ENCODE assay signal across 19 cellular contexts in the genomic region with DNA sequence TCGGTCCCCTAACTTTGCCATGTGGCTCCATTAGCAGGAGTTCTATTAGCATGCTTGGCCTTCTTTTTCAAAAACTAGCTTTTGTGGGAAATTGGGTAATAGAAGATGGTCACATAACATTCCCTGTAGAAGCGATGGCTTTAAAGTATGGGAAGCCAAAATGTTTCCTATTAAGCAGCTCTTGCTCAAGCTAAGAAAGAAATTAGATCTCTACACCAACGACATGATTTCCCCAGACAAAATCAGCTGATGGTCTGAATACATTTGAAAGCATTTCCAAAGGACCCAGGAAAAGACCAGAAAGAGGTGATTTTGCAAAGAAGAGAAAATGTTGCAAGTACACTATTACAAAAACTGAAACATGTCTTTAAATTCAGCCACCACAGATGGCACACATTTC. TPM values are rescaled to one million over a fixed set of nuclear protein-coding genes. Genes with fewer than 3 reads are reported as not detected.
DNase-seq lines count a peak whose midpoint lies in the region; ATAC-seq, FAIRE-seq and TF ChIP-seq lines count a peak whose summit lies in the region.
"Had no signal": no experiment of that assay in that cellular context is flagged by ENCODE, and none has a peak within 500 bp of the region (broad histone marks: within the 10 kb centered on the region; RNA-seq: fewer than 3 reads in every experiment).

No MANE protein-coding gene starts in this region.

- peaks cover 70% of the 10 kb centered on the region for H3F3A ChIP-seq in MM.1S (ENCODE audit: insufficient read depth, low read length)

- H3K9me3 ChIP-seq in MM.1S (replicated peaks; ENCODE audit: insufficient read depth, low read length) (no peaks in the 10 kb centered on the region), skeletal muscle tissue (ENCODE audit: control insufficient read depth in 3 of 3, low read length in 3 of 3) (no peaks in the 10 kb centered on the region), breast epithelium (no peaks in the 10 kb centered on the region)
- H3K9me3 ChIP-seq: Peyer's patch, testis had no signal

- peaks cover 0 to 4% (median 0%) of the 10 kb centered on the region in 7 donors for H3K9me3 Mint-ChIP-seq in CD14-positive monocyte
- H3K9me3 Mint-ChIP-seq: HFFc6 had no signal

- peaks cover 60% of the 10 kb centered on the region for H3K79me2 ChIP-seq in MM.1S (ENCODE audit: low read length)

- H3K4me2 ChIP-seq in MM.1S (ENCODE audit: low read depth, low read length) = peak overlapping the region; percentile 88

- no peaks in the 10 kb centered on the region for H3K9me2 ChIP-seq in MM.1S (replicated peaks; ENCODE audit: insufficient read depth, low read length)

- H3K4me3 ChIP-seq in MM.1S (ENCODE audit: low read length) (peak overlapping the region; percentile 86), skeletal muscle tissue (ENCODE audit: low read length in 3 of 3) (no peak overlapping the region), breast epithelium (no peak overlapping the region)
- H3K4me3 ChIP-seq: Peyer's patch, testis had no signal

- H3K9ac ChIP-seq in MM.1S (ENCODE audit: low read length) (peak overlapping the region; percentile 97), skeletal muscle tissue (ENCODE audit: low read depth in 1 of 3, low read length in 3 of 3) (no peak overlapping the region)

- peaks cover 0 to 8% (median 4%) of the 10 kb centered on the region in 3 donors for H3K27me3 Mint-ChIP-seq in CD14-positive monocyte (ENCODE audit: low read depth in 3 of 3)

- H3K27ac Mint-ChIP-seq in CD14-positive monocyte = peak overlapping the region; percentile 51 to 86 (median 85)
- H3K27ac Mint-ChIP-seq: B cell, HFFc6, nephron progenitor cell had no signal

- no peak overlapping the region for H2AFZ ChIP-seq in MM.1S (ENCODE audit: low read length)

- H3K36me3 Mint-ChIP-seq in CD14-positive monocyte = no peaks in the 10 kb centered on the region

- TF ChIP-seq POLR2A in breast epithelium (IDR thresholded peaks at IDR 0.05) = no peak

- peaks cover 37% of the 10 kb centered on the region for H3K4me1 ChIP-seq in MM.1S (ENCODE audit: low read length)
- peaks cover 5 to 8% (median 6%) of the 10 kb centered on the region in 3 donors for H3K4me1 ChIP-seq in skeletal muscle tissue (ENCODE audit: control insufficient read depth in 3 of 3, insufficient read depth in 3 of 3, low read length in 3 of 3)
- no peaks in the 10 kb centered on the region for H3K4me1 ChIP-seq in breast epithelium

- H3K4me3 Mint-ChIP-seq in CD14-positive monocyte = peak overlapping the region in 1 of 2 donors; percentile 61
- H3K4me3 Mint-ChIP-seq: B cell, HFFc6, nephron progenitor cell had no signal

- H3K4me1 Mint-ChIP-seq in CD14-positive monocyte = peaks cover 48% of the 10 kb centered on the region

- H3K27ac ChIP-seq in MM.1S (ENCODE audit: low read length) (peak overlapping the region; percentile 92), skeletal muscle tissue (ENCODE audit: low read depth, low read length) (peak overlapping the region; percentile 49), breast epithelium (peak overlapping the region in 1 of 2 donors; percentile 71)
- H3K27ac ChIP-seq: Peyer's patch, testis had no signal

- intact Hi-C loops in CD14-positive monocyte (cut with micrococcal nuclease) (loop anchor here in 1 of 2 donors (5.0 to 10.0 kb wide), 4 partner anchors 126 to 624 kb away; partner anchors contain the start of gene SYK), breast epithelium (cut with DNase I; ENCODE audit: low total_unique reads) (loop anchor here (10.0 kb wide), 2 partner anchors 124 to 394 kb away; no protein-coding TSS in a partner anchor)

- no peak for FAIRE-seq in GM19239 (lab: Jason Lieb, UNC)

- ATAC-seq in GM18511 (IDR thresholded peaks at IDR 0.05; ENCODE audit: unreplicated experiment) = no peak

- no peaks in the 10 kb centered on the region for H3K36me3 ChIP-seq in MM.1S (replicated peaks; ENCODE audit: insufficient read depth, low read length)
- no peaks in the 10 kb centered on the region for H3K36me3 ChIP-seq in skeletal muscle tissue (ENCODE audit: control insufficient read depth in 3 of 3, insufficient read depth in 3 of 3, low read length in 3 of 3)
- no peaks in the 10 kb centered on the region for H3K36me3 ChIP-seq in breast epithelium
- H3K36me3 ChIP-seq: Peyer's patch had no signal

- H3K27me3 ChIP-seq in MM.1S (replicated peaks; ENCODE audit: insufficient read depth, low read length) (no peaks in the 10 kb centered on the region), skeletal muscle tissue (ENCODE audit: control insufficient read depth in 3 of 3, insufficient read depth in 3 of 3, low read length in 3 of 3) (no peaks in the 10 kb centered on the region), breast epithelium (no peaks in the 10 kb centered on the region)
- H3K27me3 ChIP-seq: Peyer's patch, testis had no signal

- H4K20me1 ChIP-seq in MM.1S (ENCODE audit: insufficient read depth, low read length) = no peaks in the 10 kb centered on the region

- DNase-seq in CD14-positive monocyte (ENCODE audit: low spot score) (no peak), MM.1S (peak; percentile 30), fibroblast of gingiva (ENCODE audit: low read depth) (peak; percentile 97), GM19239 (ENCODE audit: insufficient read length, low spot score) (no peak), NCI-H345 treated with DMSO at 0.1 percent for 48 hours (lab: John Stamatoyannopoulos, UW; ENCODE audit: unreplicated experiment) (no peak), breast epithelium (ENCODE audit: low spot score in 2 of 2) (no peak)
- DNase-seq: activated effector memory CD4-positive, alpha-beta T cell treated with Interleukin-2 at 50 U/mL for 16 hours; amygdala; cerebellar nuclear complex; DMS153; NCI-H69; nephron progenitor cell; Peyer's patch; stimulated activated CD4-positive, alpha-beta T cell treated with anti-CD3 and anti-CD28 coated beads, Interleukin-1b, Interleukin-23, amount 100 ng/mL, for 48 hours; testis had no signal

- TF ChIP-seq CTCF in CD14-positive monocyte (IDR thresholded peaks at IDR 0.05) = no peak
- no peak for TF ChIP-seq CTCF in MM.1S (IDR thresholded peaks at IDR 0.05; ENCODE audit: low read length)
- TF ChIP-seq CTCF in breast epithelium (IDR thresholded peaks at IDR 0.05) = no peak

RNA-seq across cellular contexts. Expression of gene NFIL3, which starts 4.8 kb away (rescaled TPM):
- polyA plus RNA-seq in CD14-positive monocyte = 10 to 100 TPM; 18.6 to 64.0 TPM
- total RNA-seq in skeletal muscle tissue (15.1 TPM), breast epithelium (10 to 100 TPM; 65.1 to 87.2 (median 74.9) TPM)

Comparison
In these comparisons a context has a peak if more than half of its experiments do, and no peak if none do; other contexts are left out.
1. DNase-seq: peak in MM.1S (single experiment) and fibroblast of gingiva (single experiment); none in CD14-positive monocyte (single experiment), GM19239 (single experiment), NCI-H345 treated with DMSO at 0.1 percent for 48 hours (single experiment) and breast epithelium (0 of 2).